In the genomic region with DNA sequence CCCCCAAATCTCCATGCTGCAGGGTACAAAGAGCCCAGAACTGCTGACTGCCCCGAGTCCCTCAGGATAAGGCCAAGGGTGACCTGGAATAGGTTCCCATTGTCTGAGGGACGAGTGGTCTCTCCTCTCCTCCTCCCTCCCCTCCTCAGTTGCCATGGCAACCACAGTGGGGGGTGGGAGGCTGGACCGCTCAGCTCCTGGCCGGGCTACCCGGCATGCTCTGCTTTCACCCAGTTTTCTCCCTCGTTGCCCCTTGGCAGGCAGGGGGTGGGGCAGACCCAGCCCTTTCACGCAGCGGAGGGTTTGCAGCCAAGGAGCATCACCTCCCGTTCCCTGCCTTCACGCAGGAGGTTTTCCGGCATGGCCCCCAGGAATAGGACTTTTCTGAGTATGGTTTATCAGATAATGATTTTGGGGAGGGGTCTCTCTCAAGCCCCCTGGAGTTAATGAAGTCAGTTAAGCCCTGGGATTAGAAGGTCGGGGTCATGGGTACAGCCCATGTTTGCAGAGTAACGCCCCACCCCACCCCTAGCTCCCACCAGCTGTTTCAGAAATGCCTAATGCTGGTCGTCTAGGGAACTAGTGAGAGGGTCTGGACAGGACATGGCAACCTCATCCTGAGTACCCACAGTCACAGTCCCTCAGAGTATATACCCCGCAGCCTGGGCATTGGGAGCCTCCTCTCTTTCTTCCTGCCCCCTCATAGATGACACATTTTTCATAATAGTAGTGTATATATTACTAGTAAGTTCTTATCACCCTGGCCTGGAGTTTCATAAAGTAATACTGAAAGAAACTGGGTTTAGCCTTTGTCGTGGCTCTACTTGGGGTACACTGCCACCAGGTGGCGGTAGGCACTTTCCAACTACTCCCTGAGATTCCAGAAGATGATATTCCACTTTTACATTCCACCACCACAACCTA, we compare ENCODE assay signal across 1 cellular context.
A peak's percentile ranks its signal among the peaks of the same experiment; 100 is the strongest.
TF ChIP-seq lines count a peak whose summit lies in the region.

No MANE protein-coding gene starts in this region.

TF ChIP-seq in endothelial cell of umbilical vein, 7 proteins besides CTCF, POLR2A, EP300 and RAD21:
- TF ChIP-seq FOS (IDR thresholded peaks at IDR 0.05; ENCODE audit: borderline replicate concordance, insufficient read depth, low read length): no peak
- TF ChIP-seq GATA2 (IDR thresholded peaks at IDR 0.05; ENCODE audit: insufficient read depth, insufficient read length, low read depth, low read length): peak; percentile 53
- TF ChIP-seq EZH2 (IDR thresholded peaks at IDR 0.05; ENCODE audit: borderline replicate concordance, low read depth, low read length, severe bottlenecking): peak; percentile 40
